In genomic region chr7:102432476-102433318, GRCh38 we compare ENCODE assay signal across 8 cellular contexts. TPM values are rescaled to one million over a fixed set of nuclear protein-coding genes. Genes with fewer than 3 reads are reported as not detected.
DNase-seq lines count a peak whose midpoint lies in the region; ATAC-seq and TF ChIP-seq lines count a peak whose summit lies in the region.

No MANE protein-coding gene starts in this region.

- no peaks in the 10 kb centered on the region for H3K36me3 ChIP-seq in CD4-positive, CD25-positive, alpha-beta regulatory T cell (ENCODE audit: control insufficient read depth, insufficient read depth, low read length)
- H3K36me3 ChIP-seq in ascending aorta, result no peaks in the 10 kb centered on the region

- TF ChIP-seq CTCF in HL-60 (IDR thresholded peaks at IDR 0.05; ENCODE audit: insufficient read depth, low read length), result no peak
- TF ChIP-seq CTCF in ascending aorta (IDR thresholded peaks at IDR 0.05), result no peak

- intact Hi-C loops in ascending aorta (cut with DNase I), result loop anchor here (2.0 to 5.0 kb wide), 3 partner anchors 32 to 1215 kb away; partner anchors contain the start of genes ALKBH4, LRWD1, PLOD3 and PRKRIP1

- H3K4me3 ChIP-seq in CD4-positive, CD25-positive, alpha-beta regulatory T cell (ENCODE audit: low read depth, low read length), result peak overlapping the region; percentile 66
- H3K4me3 ChIP-seq in HL-60 (replicated peaks; ENCODE audit: insufficient read depth, low read length) (peak overlapping the region; percentile 88), ascending aorta (peak overlapping the region; percentile 74 to 76)

- peak overlapping the region; percentile 98 for H3K27ac ChIP-seq in CD4-positive, CD25-positive, alpha-beta regulatory T cell (ENCODE audit: insufficient read depth, low read length, poor library complexity, severe bottlenecking)
- peak overlapping the region; percentile 95 for H3K27ac ChIP-seq in HL-60 (replicated peaks)
- peak overlapping the region; percentile 32 to 65 for H3K27ac ChIP-seq in ascending aorta

- no peaks in the 10 kb centered on the region for H3K36me3 Mint-ChIP-seq in CD4-positive, CD25-positive, alpha-beta regulatory T cell
- peaks cover 17% of the 10 kb centered on the region for H3K36me3 Mint-ChIP-seq in stimulated activated naive CD8-positive, alpha-beta T cell treated with anti-CD3 and anti-CD28 coated beads, Interleukin-15, Interleukin-2, amounts not matched to agents 100 ng/mL and 50 ng/mL, for 24 hours (ENCODE audit: low read depth)

- H3K27me3 Mint-ChIP-seq in CD4-positive, CD25-positive, alpha-beta regulatory T cell, result peaks cover 5% of the 10 kb centered on the region
- no peaks in the 10 kb centered on the region for H3K27me3 Mint-ChIP-seq in stimulated activated naive CD8-positive, alpha-beta T cell treated with anti-CD3 and anti-CD28 coated beads, Interleukin-15, Interleukin-2, amounts not matched to agents 100 ng/mL and 50 ng/mL, for 24 hours

- H3K4me1 Mint-ChIP-seq in CD4-positive, CD25-positive, alpha-beta regulatory T cell, result peaks cover 10 to 65% (median 33%) of the 10 kb centered on the region in 4 donors
- peaks cover 70% of the 10 kb centered on the region for H3K4me1 Mint-ChIP-seq in stimulated activated naive CD8-positive, alpha-beta T cell treated with anti-CD3 and anti-CD28 coated beads, Interleukin-15, Interleukin-2, amounts not matched to agents 100 ng/mL and 50 ng/mL, for 24 hours (ENCODE audit: low read depth)

- peak overlapping the region; percentile 85 to 95 (median 90) for H3K4me3 Mint-ChIP-seq in CD4-positive, CD25-positive, alpha-beta regulatory T cell
- H3K4me3 Mint-ChIP-seq in stimulated activated naive CD8-positive, alpha-beta T cell treated with anti-CD3 and anti-CD28 coated beads, Interleukin-15, Interleukin-2, amounts not matched to agents 100 ng/mL and 50 ng/mL, for 24 hours, result peak overlapping the region; percentile 68

- H3K4me1 ChIP-seq in CD4-positive, CD25-positive, alpha-beta regulatory T cell (ENCODE audit: control insufficient read depth, insufficient read depth, low read length, poor library complexity, severe bottlenecking), result peaks cover 59% of the 10 kb centered on the region
- H3K4me1 ChIP-seq in ascending aorta, result peaks cover 0 to 10% of the 10 kb centered on the region in 2 donors

- no peaks in the 10 kb centered on the region for H3K27me3 ChIP-seq in CD4-positive, CD25-positive, alpha-beta regulatory T cell (ENCODE audit: control insufficient read depth, insufficient read depth, low read length)
- no peaks in the 10 kb centered on the region for H3K27me3 ChIP-seq in HL-60 (ENCODE audit: insufficient read depth, poor library complexity, severe bottlenecking)
- no peaks in the 10 kb centered on the region for H3K27me3 ChIP-seq in ascending aorta

- DNase-seq in CD4-positive, CD25-positive, alpha-beta regulatory T cell, result peak in 1 of 3 donors; percentile 25
- DNase-seq in HL-60 (ENCODE audit: low read depth in 1 of 2, low spot score in 1 of 2), result no peak
- DNase-seq in ascending aorta (ENCODE audit: low spot score in 2 of 2), result no peak
- peak; percentile 65 for DNase-seq in islet precursor cell
- DNase-seq in C1 segment of cervical spinal cord (lab: John Stamatoyannopoulos, UW), result no peak
- DNase-seq in NCI-H446 (lab: John Stamatoyannopoulos, UW), result no peak

- ATAC-seq in CD4-positive, CD25-positive, alpha-beta regulatory T cell (ENCODE audit: low read depth in 2 of 2), result peak in 1 of 2 donors; percentile 5
- peak; percentile 32 for ATAC-seq in GM19452 (IDR thresholded peaks at IDR 0.05; ENCODE audit: unreplicated experiment)

- H3K9me3 Mint-ChIP-seq in CD4-positive, CD25-positive, alpha-beta regulatory T cell, result no peaks in the 10 kb centered on the region
- no peaks in the 10 kb centered on the region for H3K9me3 Mint-ChIP-seq in stimulated activated naive CD8-positive, alpha-beta T cell treated with anti-CD3 and anti-CD28 coated beads, Interleukin-15, Interleukin-2, amounts not matched to agents 100 ng/mL and 50 ng/mL, for 24 hours

- H3K27ac Mint-ChIP-seq in CD4-positive, CD25-positive, alpha-beta regulatory T cell, result peak overlapping the region; percentile 86 to 100 (median 91)
- H3K27ac Mint-ChIP-seq in stimulated activated naive CD8-positive, alpha-beta T cell treated with anti-CD3 and anti-CD28 coated beads, Interleukin-15, Interleukin-2, amounts not matched to agents 100 ng/mL and 50 ng/mL, for 24 hours, result peak overlapping the region; percentile 90

- H3K9me3 ChIP-seq in CD4-positive, CD25-positive, alpha-beta regulatory T cell (ENCODE audit: control insufficient read depth in 2 of 2, low read length in 2 of 2), result no peaks in the 10 kb centered on the region
- H3K9me3 ChIP-seq in ascending aorta, result no peaks in the 10 kb centered on the region

RNA-seq across cellular contexts. Expression of gene ORAI2, which starts 0.7 kb away (rescaled TPM):
- total RNA-seq in CD4-positive, CD25-positive, alpha-beta regulatory T cell, result 14.6 TPM
- polyA plus RNA-seq in CD4-positive, CD25-positive, alpha-beta regulatory T cell, result 10 to 100 TPM; 15.8 to 26.6 (median 17.7) TPM
- total RNA-seq in ascending aorta, result 45.1 TPM

RNA-seq across cellular contexts. Expression of gene ALKBH4, which starts 32.0 kb away (rescaled TPM):
- total RNA-seq in CD4-positive, CD25-positive, alpha-beta regulatory T cell, result 7.4 TPM
- polyA plus RNA-seq in CD4-positive, CD25-positive, alpha-beta regulatory T cell, result 10 to 100 TPM; 18.4 to 20.6 (median 19.4) TPM
- total RNA-seq in ascending aorta, result 26.4 TPM

RNA-seq across cellular contexts. Expression of gene LRWD1, which starts 32.1 kb away (rescaled TPM):
- total RNA-seq in CD4-positive, CD25-positive, alpha-beta regulatory T cell, result 12.9 TPM
- polyA plus RNA-seq in CD4-positive, CD25-positive, alpha-beta regulatory T cell, result 10 to 100 TPM; 12.4 to 15.3 (median 13.7) TPM
- 24.4 TPM for total RNA-seq in ascending aorta

RNA-seq across cellular contexts. Expression of gene PRKRIP1, which starts 36.5 kb away (rescaled TPM):
- total RNA-seq in CD4-positive, CD25-positive, alpha-beta regulatory T cell, result 47.7 TPM
- polyA plus RNA-seq in CD4-positive, CD25-positive, alpha-beta regulatory T cell, result 10 to 100 TPM; 12.3 to 15.5 (median 14.8) TPM
- total RNA-seq in ascending aorta, result 23.6 TPM

RNA-seq across cellular contexts. Expression of gene POLR2J, which starts 46.0 kb away (rescaled TPM):
- 39.1 TPM for total RNA-seq in CD4-positive, CD25-positive, alpha-beta regulatory T cell
- polyA plus RNA-seq in CD4-positive, CD25-positive, alpha-beta regulatory T cell, result 100 to 1,000 TPM in 3 of 4 donors, 10 to 100 TPM in 1; 73.9 to 109 (median 104) TPM
- total RNA-seq in ascending aorta, result 40.8 TPM
